15 cellular contexts compared by ENCODE assay signal in genomic region chr11:72226701-72227100, GRCh38. TPM values are rescaled to one million over a fixed set of nuclear protein-coding genes. Genes with fewer than 3 reads are reported as not detected.
DNase-seq lines count a peak whose midpoint lies in the region; ATAC-seq and TF ChIP-seq lines count a peak whose summit lies in the region.
"Had no signal": no experiment of that assay in that cellular context is flagged by ENCODE, and none has a peak within 500 bp of the region (broad histone marks: within the 10 kb centered on the region; RNA-seq: fewer than 3 reads in every experiment).

No MANE protein-coding gene starts in this region.

- ATAC-seq in HG03045 (IDR thresholded peaks at IDR 0.05; ENCODE audit: unreplicated experiment) = no peak
- no peak for ATAC-seq in HG02571 (IDR thresholded peaks at IDR 0.05; ENCODE audit: unreplicated experiment)

- H3K27ac ChIP-seq in OCI-LY1 (ENCODE audit: low read depth, low read length, poor library complexity, severe bottlenecking) = peak overlapping the region; percentile 88

- no peaks in the 10 kb centered on the region for H3K79me2 ChIP-seq in OCI-LY1 (ENCODE audit: insufficient read depth, low read length)

- H3K27me3 ChIP-seq in OCI-LY1 (ENCODE audit: insufficient read depth, low read length) = no peaks in the 10 kb centered on the region

- H3F3A ChIP-seq in OCI-LY1 (ENCODE audit: insufficient read depth, low read length) = no peaks in the 10 kb centered on the region

- peaks cover 38% of the 10 kb centered on the region for H3K36me3 ChIP-seq in OCI-LY1 (ENCODE audit: insufficient read depth, low read length)

- DNase-seq in stimulated activated CD4-positive, alpha-beta T cell treated with anti-CD3 and anti-CD28 coated beads, Interleukin-4, amount 100 ng/mL, for 24 hours = peak; percentile 3
- DNase-seq in stimulated activated CD4-positive, alpha-beta T cell treated with anti-CD3 and anti-CD28 coated beads, Interleukin-2, amount 100 ng/mL, for 48 hours = no peak
- DNase-seq in mesenteric fat pad (ENCODE audit: low spot score) = peak; percentile 49
- DNase-seq in GF-D8 (lab: John Stamatoyannopoulos, UW) = no peak
- no peak for DNase-seq in amygdala (lab: John Stamatoyannopoulos, UW)
- DNase-seq: amniotic stem cell; effector CD8-positive, alpha-beta T cell; GDM1; KG1; NCI-H446; stimulated activated CD4-positive, alpha-beta T cell treated with anti-CD3 and anti-CD28 coated beads, Interleukin-15, amount 100 ng/mL, for 24 hours had no signal

- peak overlapping the region; percentile 92; the same call in 1 of the 2 replicates for H3K4me2 ChIP-seq in OCI-LY1 (ENCODE audit: low read length)

- no peak overlapping the region for H2AFZ ChIP-seq in OCI-LY1 (ENCODE audit: low read length)

- no peaks in the 10 kb centered on the region for H3K9me3 ChIP-seq in OCI-LY1 (ENCODE audit: low read length)

- no peaks in the 10 kb centered on the region for H4K20me1 ChIP-seq in OCI-LY1 (ENCODE audit: insufficient read depth, low read length)

- H3K9me2 ChIP-seq in OCI-LY1 (ENCODE audit: low read depth, low read length) = no peaks in the 10 kb centered on the region

- no peak overlapping the region for H3K4me3 ChIP-seq in OCI-LY1 (ENCODE audit: low read depth, low read length, poor library complexity, severe bottlenecking)

- H3K9ac ChIP-seq in OCI-LY1 (ENCODE audit: low read length) = no peak overlapping the region; the same call in 1 of the 2 replicates

- no peak for TF ChIP-seq CTCF in OCI-LY1 (IDR thresholded peaks at IDR 0.05; ENCODE audit: low read length)

- H3K4me1 ChIP-seq in OCI-LY1 (ENCODE audit: insufficient read depth, low read length, severe bottlenecking) = peaks cover 44% of the 10 kb centered on the region

RNA-seq across cellular contexts. Expression of gene INPPL1, which starts 2.1 kb away (rescaled TPM):
- 107 TPM for total RNA-seq in mesenteric fat pad

RNA-seq across cellular contexts. Expression of gene FOLR2, which starts 10.1 kb away (rescaled TPM):
- total RNA-seq in mesenteric fat pad = 77.3 TPM
- total RNA-seq: osteoblast had no signal

RNA-seq across cellular contexts. Expression of gene PHOX2A, which starts 17.3 kb away (rescaled TPM):
- total RNA-seq in mesenteric fat pad = not detected
- total RNA-seq: osteoblast had no signal

RNA-seq across cellular contexts. Expression of gene FOLR1, which starts 34.8 kb away (rescaled TPM):
- total RNA-seq in mesenteric fat pad = 0.32 TPM

Comparison
In these comparisons a context has a peak if more than half of its experiments do, and no peak if none do; other contexts are left out.
1. DNase-seq: peak in stimulated activated CD4-positive, alpha-beta T cell treated with anti-CD3 and anti-CD28 coated beads, Interleukin-4, amount 100 ng/mL, for 24 hours (single experiment) and mesenteric fat pad (single experiment); none in stimulated activated CD4-positive, alpha-beta T cell treated with anti-CD3 and anti-CD28 coated beads, Interleukin-2, amount 100 ng/mL, for 48 hours (0 of 2), GF-D8 (single experiment) and amygdala (0 of 56).